ENCODE assay signal across 10 cellular contexts in the genomic region with DNA sequence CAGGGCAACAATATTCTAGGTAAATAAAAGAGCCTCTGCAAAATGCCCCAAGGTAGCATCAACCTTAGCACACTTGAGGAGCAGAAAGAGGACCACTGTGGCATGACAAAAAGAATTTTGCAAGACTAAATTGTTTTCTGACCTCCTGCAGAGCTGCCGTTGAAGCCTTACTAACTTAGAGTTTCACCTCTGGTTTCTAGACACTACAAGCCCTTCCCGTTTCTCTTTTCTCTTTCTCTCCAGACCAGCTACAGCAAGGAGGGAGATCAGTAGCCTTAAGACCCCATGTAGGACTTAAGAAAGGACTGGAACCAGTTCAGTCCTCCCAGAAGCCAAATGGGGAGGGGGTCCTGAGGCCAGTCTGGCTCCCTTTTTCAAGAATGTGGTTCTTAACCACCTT.
DNase-seq lines count a peak whose midpoint lies in the region; ATAC-seq lines count a peak whose summit lies in the region.
"Had no signal": no experiment of that assay in that cellular context is flagged by ENCODE, and none has a peak within 500 bp of the region (broad histone marks: within the 10 kb centered on the region; RNA-seq: fewer than 3 reads in every experiment).

No MANE protein-coding gene starts in this region.

- no peak overlapping the region for H3K27ac ChIP-seq in naive thymus-derived CD4-positive, alpha-beta T cell (ENCODE audit: low read depth, low read length)

- no peaks in the 10 kb centered on the region for H3K36me3 Mint-ChIP-seq in naive thymus-derived CD4-positive, alpha-beta T cell

- CTCF ChIA-PET in naive thymus-derived CD4-positive, alpha-beta T cell (lab: Charles Lee): no interaction called here

- intact Hi-C loops in naive thymus-derived CD4-positive, alpha-beta T cell (cut with micrococcal nuclease): loop anchor here in 1 of 2 donors (10.0 kb wide), 1 partner anchor 1014 kb away; no protein-coding TSS in a partner anchor
- intact Hi-C loops in cardiac septum (cut with DNase I): loop anchor here (2.0 to 10.0 kb wide), 5 partner anchors 74 to 634 kb away; a partner anchor contains a TSS

- H3K27ac Mint-ChIP-seq in naive thymus-derived CD4-positive, alpha-beta T cell: peak overlapping the region in 8 of 9 donors; percentile 14 to 91 (median 56)

- H3K4me3 ChIP-seq in naive thymus-derived CD4-positive, alpha-beta T cell (ENCODE audit: low read length): no peak overlapping the region
- H3K4me3 ChIP-seq: mucosa of descending colon had no signal

- DNase-seq in SIG-M5 (lab: John Stamatoyannopoulos, UW) (peak; percentile 16), cardiac septum (ENCODE audit: low spot score) (no peak), NCI-H2171 (lab: John Stamatoyannopoulos, UW) (no peak)
- no peak for DNase-seq in naive thymus-derived CD4-positive, alpha-beta T cell
- no peak for DNase-seq in stimulated activated CD4-positive, alpha-beta T cell treated with anti-CD3 and anti-CD28 coated beads, Interleukin-2, amount 100 ng/mL, for 24 hours
- DNase-seq: mucosa of descending colon, NCI-H510A treated with DMSO at 0.1 percent for 48 hours had no signal

- POLR2A ChIA-PET in naive thymus-derived CD4-positive, alpha-beta T cell (lab: Charles Lee): no interaction called here

- H3K4me1 ChIP-seq in naive thymus-derived CD4-positive, alpha-beta T cell (ENCODE audit: control insufficient read depth in 2 of 2, insufficient read depth in 2 of 2, low read length in 2 of 2): peaks cover 0 to 5% of the 10 kb centered on the region in 2 donors

- peaks cover 0 to 2% (median 0%) of the 10 kb centered on the region in 11 donors for H3K9me3 Mint-ChIP-seq in naive thymus-derived CD4-positive, alpha-beta T cell

- H3K36me3 ChIP-seq in naive thymus-derived CD4-positive, alpha-beta T cell (ENCODE audit: control insufficient read depth in 2 of 3, insufficient read depth in 3 of 3, low read length in 3 of 3): no peaks in the 10 kb centered on the region

- H3K4me1 Mint-ChIP-seq in naive thymus-derived CD4-positive, alpha-beta T cell: peaks cover 8 to 20% (median 11%) of the 10 kb centered on the region in 7 donors

- peaks cover 0 to 12% (median 0%) of the 10 kb centered on the region in 5 donors for H3K27me3 Mint-ChIP-seq in naive thymus-derived CD4-positive, alpha-beta T cell

- H3K9me3 ChIP-seq in naive thymus-derived CD4-positive, alpha-beta T cell (ENCODE audit: control insufficient read depth in 2 of 3, low read length in 3 of 3): no peaks in the 10 kb centered on the region
- H3K9me3 ChIP-seq: mucosa of descending colon had no signal

- peak overlapping the region in 2 of 10 donors; percentile 6 to 12 for H3K4me3 Mint-ChIP-seq in naive thymus-derived CD4-positive, alpha-beta T cell

- ATAC-seq in GM18511 (IDR thresholded peaks at IDR 0.05; ENCODE audit: unreplicated experiment) (peak; percentile 44), HG02798 (IDR thresholded peaks at IDR 0.05; ENCODE audit: poor library complexity, unreplicated experiment) (peak; percentile 41), HG03280 (IDR thresholded peaks at IDR 0.05; ENCODE audit: unreplicated experiment) (no peak)
- no peak for ATAC-seq in naive thymus-derived CD4-positive, alpha-beta T cell
- ATAC-seq: mucosa of descending colon had no signal

- H3K27me3 ChIP-seq in naive thymus-derived CD4-positive, alpha-beta T cell (ENCODE audit: control insufficient read depth in 2 of 2, insufficient read depth in 2 of 2, low read length in 2 of 2): no peaks in the 10 kb centered on the region

Comparison
In these comparisons a context has a peak if more than half of its experiments do, and no peak if none do; other contexts are left out.
1. ATAC-seq: peak in GM18511 (single experiment) and HG02798 (single experiment); none in naive thymus-derived CD4-positive, alpha-beta T cell (single experiment) and HG03280 (single experiment).